Comparison of ENCODE assay signal across 10 cellular contexts in genomic region chr10:124721295-124722052, GRCh38. TPM values are rescaled to one million over a fixed set of nuclear protein-coding genes. Genes with fewer than 3 reads are reported as not detected.
A peak's percentile ranks its signal among the peaks of the same experiment; 100 is the strongest.
DNase-seq lines count a peak whose midpoint lies in the region; TF ChIP-seq lines count a peak whose summit lies in the region.
"Had no signal": no experiment of that assay in that cellular context is flagged by ENCODE, and none has a peak within 500 bp of the region (broad histone marks: within the 10 kb centered on the region; RNA-seq: fewer than 3 reads in every experiment).

No MANE protein-coding gene starts in this region.

- H3K4me3 Mint-ChIP-seq in dendritic cell treated with granulocyte-macrophage colony-stimulating factor and Interleukin-4, amounts not matched to agents 40 ng/mL and 50 ng/mL, for 4 days: peak overlapping the region; percentile 47
- no peak overlapping the region for H3K4me3 Mint-ChIP-seq in nephron

- intact Hi-C loops in dendritic cell treated with granulocyte-macrophage colony-stimulating factor and Interleukin-4, amounts not matched to agents 40 ng/mL and 50 ng/mL, for 4 days (cut with micrococcal nuclease): loop anchor here (5.0 kb wide), 1 partner anchor 34 kb away; no protein-coding TSS in a partner anchor

- H3K36me3 Mint-ChIP-seq in dendritic cell treated with granulocyte-macrophage colony-stimulating factor and Interleukin-4, amounts not matched to agents 40 ng/mL and 50 ng/mL, for 4 days (ENCODE audit: low read depth): peaks cover 21% of the 10 kb centered on the region
- no peaks in the 10 kb centered on the region for H3K36me3 Mint-ChIP-seq in nephron (ENCODE audit: low read depth)

- H3K27ac Mint-ChIP-seq in dendritic cell treated with granulocyte-macrophage colony-stimulating factor and Interleukin-4, amounts not matched to agents 40 ng/mL and 50 ng/mL, for 4 days: peak overlapping the region; percentile 86
- peak overlapping the region; percentile 21 to 49 (median 44) for H3K27ac Mint-ChIP-seq in nephron

- peak overlapping the region; percentile 63 for H3K9ac ChIP-seq in BLaER1

- H3K36me3 ChIP-seq in BLaER1 (peaks cover 20% of the 10 kb centered on the region), MG63 (no peaks in the 10 kb centered on the region; the same call in 1 of the 2 replicates)

- H3K27me3 ChIP-seq in BLaER1 (no peaks in the 10 kb centered on the region), MG63 (no peaks in the 10 kb centered on the region)

- TF ChIP-seq CTCF in nephron (IDR thresholded peaks at IDR 0.05; ENCODE audit: unreplicated experiment in 3 of 3): no peak

- H3K9me3 ChIP-seq in BLaER1 (no peaks in the 10 kb centered on the region), MG63 (no peaks in the 10 kb centered on the region)

- H3K27ac ChIP-seq in BLaER1: peak overlapping the region; percentile 90

- H3K4me1 Mint-ChIP-seq in dendritic cell treated with granulocyte-macrophage colony-stimulating factor and Interleukin-4, amounts not matched to agents 40 ng/mL and 50 ng/mL, for 4 days (ENCODE audit: low read depth): peaks cover 97% of the 10 kb centered on the region
- H3K4me1 Mint-ChIP-seq in nephron: peaks cover 84% of the 10 kb centered on the region

- H3K4me3 ChIP-seq in BLaER1 (no peak overlapping the region), MG63 (no peak overlapping the region)

- H3K4me2 ChIP-seq in BLaER1: peak overlapping the region; percentile 84

- peaks cover 100% of the 10 kb centered on the region for H3K4me1 ChIP-seq in BLaER1

- peaks cover 99% of the 10 kb centered on the region for H4K20me1 ChIP-seq in BLaER1

- DNase-seq in NOMO-1 treated with dmso at 0.1 percent for 144 hours (lab: John Stamatoyannopoulos, UW; ENCODE audit: unreplicated experiment) (peak; percentile 78), retina (no peak), NCI-H524 treated with DMSO at 0.1 percent for 48 hours (lab: John Stamatoyannopoulos, UW) (no peak), MG63 (no peak), NCI-H82 treated with DMSO at 0.1 percent for 48 hours (lab: John Stamatoyannopoulos, UW; ENCODE audit: unreplicated experiment) (no peak)
- DNase-seq: DMS 273 treated with DMSO at 0.1 percent for 48 hours, OCI-M1 had no signal

- H3K9me3 Mint-ChIP-seq in dendritic cell treated with granulocyte-macrophage colony-stimulating factor and Interleukin-4, amounts not matched to agents 40 ng/mL and 50 ng/mL, for 4 days: no peaks in the 10 kb centered on the region
- no peaks in the 10 kb centered on the region for H3K9me3 Mint-ChIP-seq in nephron

- H3K27me3 Mint-ChIP-seq in dendritic cell treated with granulocyte-macrophage colony-stimulating factor and Interleukin-4, amounts not matched to agents 40 ng/mL and 50 ng/mL, for 4 days: no peaks in the 10 kb centered on the region
- H3K27me3 Mint-ChIP-seq in nephron (ENCODE audit: low read depth): no peaks in the 10 kb centered on the region

RNA-seq across cellular contexts. Expression of gene FAM53B, which starts 22.7 kb away (rescaled TPM):
- 14.4 and 15.8 TPM in 2 replicates for total RNA-seq in MG63 (2014; rRNA removed; shearing (Covaris generic); ENCODE audit: low replicate concordance)
